In the genomic region with DNA sequence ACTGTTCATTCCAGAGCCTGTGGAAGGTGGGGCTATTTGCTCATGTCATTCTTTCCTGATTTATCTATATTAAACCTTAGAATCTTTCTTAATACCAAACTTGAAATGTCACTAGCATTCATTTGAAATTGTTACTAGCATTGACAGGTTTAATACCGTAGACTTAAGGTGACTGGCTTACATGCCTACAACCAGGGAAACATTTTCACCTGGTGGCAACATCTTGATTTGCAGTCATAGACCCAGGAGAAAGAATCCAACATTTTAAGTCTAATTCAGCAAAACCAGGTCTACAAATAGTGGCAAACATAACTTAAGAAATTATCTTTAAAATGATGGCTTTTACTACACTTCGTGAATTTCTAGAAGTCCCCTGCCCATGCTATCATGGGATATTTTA, we compare ENCODE assay signal across 2 cellular contexts.
TF ChIP-seq lines count a peak whose summit lies in the region.

No MANE protein-coding gene starts in this region.

TF ChIP-seq in H1, 55 proteins besides CTCF, POLR2A, EP300 and RAD21 (continued from another document):
- TF ChIP-seq TBP (IDR thresholded peaks at IDR 0.05; ENCODE audit: low read depth, low read length) = no peak
- no peak for TF ChIP-seq CHD1 (IDR thresholded peaks at IDR 0.05; ENCODE audit: low read depth, low read length)

TF ChIP-seq in GM12891, 5 proteins besides CTCF, POLR2A, EP300 and RAD21 (continued from another document):
- TF ChIP-seq POLR2AphosphoS5 (IDR thresholded peaks at IDR 0.05; ENCODE audit: low read depth, low read length) (no peak), POU2F2 (IDR thresholded peaks at IDR 0.05; ENCODE audit: low read depth, low read length) (no peak), TAF1 (IDR thresholded peaks at IDR 0.05; ENCODE audit: low read depth, low read length) (no peak), PAX5 (IDR thresholded peaks at IDR 0.05; ENCODE audit: insufficient read depth, low read length, severe bottlenecking) (no peak)
